Comparison of ENCODE assay signal across 33 cellular contexts in the genomic region with DNA sequence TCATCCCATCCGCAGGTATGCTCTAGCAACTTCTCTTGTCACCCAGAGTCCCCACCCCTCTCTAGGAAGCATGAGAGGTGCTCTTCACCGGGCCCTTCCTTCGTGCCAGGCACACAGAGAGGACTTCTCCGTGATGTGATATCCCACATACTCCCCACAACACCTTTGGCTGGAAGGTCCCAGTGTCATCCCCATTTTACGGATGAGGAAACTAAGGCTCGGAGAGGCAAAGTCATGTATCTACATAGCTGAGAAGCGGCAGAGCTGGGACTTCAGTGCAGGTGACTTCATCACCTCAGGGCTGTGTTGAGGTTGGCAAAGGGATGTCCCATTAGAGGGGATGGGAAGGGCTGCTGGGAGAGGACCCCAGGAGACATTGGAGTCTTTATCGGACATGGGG. TPM values are rescaled to one million over a fixed set of nuclear protein-coding genes. Genes with fewer than 3 reads are reported as not detected.
"Had no signal": no experiment of that assay in that cellular context is flagged by ENCODE, and none has a peak within 500 bp of the region (broad histone marks: within the 10 kb centered on the region; RNA-seq: fewer than 3 reads in every experiment).

No MANE protein-coding gene starts in this region.

- H3K27ac ChIP-seq: brain microvascular endothelial cell, SJSA1, WERI-Rb-1 had no signal

- H3K4me1 ChIP-seq: SJSA1 had no signal

- H3K9me3 ChIP-seq: MG63, SJSA1 had no signal

- H3K4me3 ChIP-seq: MG63, SJSA1 had no signal

- H3K27me3 ChIP-seq: MG63, SJSA1 had no signal

- H3K36me3 ChIP-seq: brain microvascular endothelial cell, MG63, SJSA1, WERI-Rb-1 had no signal

- DNase-seq: activated CD4-positive, alpha-beta memory T cell treated with anti-CD3 and anti-CD28 coated beads, Interleukin-2, amount 10 ng/mL, durations not matched to agents 7 days and 5 days; activated CD4-positive, alpha-beta T cell treated with anti-CD3 and anti-CD28 coated beads for 1 hour; activated CD4-positive, alpha-beta T cell treated with anti-CD3 and anti-CD28 coated beads for 48 hours; activated CD4-positive, CD25-positive, alpha-beta regulatory T cell; activated CD8-positive, alpha-beta memory T cell treated with anti-CD3 and anti-CD28 coated beads for 24 hours; activated CD8-positive, alpha-beta memory T cell treated with anti-CD3 and anti-CD28 coated beads, Interleukin-2, amount 10 ng/mL, durations not matched to agents 7 days and 5 days; activated CD8-positive, alpha-beta memory T cell treated with anti-CD3 and anti-CD28 coated beads, Interleukin-2, amount 50 U/mL, for 48 hours; activated effector memory CD4-positive, alpha-beta T cell treated with Interleukin-2 at 50 U/mL for 16 hours; activated naive CD4-positive, alpha-beta T cell treated with anti-CD3 and anti-CD28 coated beads, Interleukin-2, amount 10 ng/mL, durations not matched to agents 7 days and 5 days; activated naive CD8-positive, alpha-beta T cell treated with anti-CD3 and anti-CD28 coated beads, Interleukin-2, amount 50 U/mL, for 24 hours; activated T-cell treated with anti-CD3 and anti-CD28 coated beads, Interleukin-2, amount 50 U/mL, for 48 hours; brain microvascular endothelial cell; central memory CD4-positive, alpha-beta T cell; Kasumi-1; MG63; NCI-H1048; NCI-H1105 treated with DMSO at 0.1 percent for 48 hours; NCI-H1436; NCI-H1694; NCI-H1930; NCI-H2081 treated with DMSO at 0.1 percent for 48 hours; NCI-H226; NCI-H446 treated with DMSO at 0.1 percent for 48 hours; NCI-H524 treated with DMSO at 0.1 percent for 48 hours; SHP77 treated with DMSO at 0.1 percent for 48 hours; T1000; WERI-Rb-1 had no signal

- ATAC-seq: activated CD8-positive, alpha-beta memory T cell treated with anti-CD3 and anti-CD28 coated beads, Interleukin-2, amount 10 ng/mL, durations not matched to agents 7 days and 5 days; activated naive CD8-positive, alpha-beta T cell treated with anti-CD3 and anti-CD28 coated beads, Interleukin-2, amount 50 U/mL, for 24 hours; Panc1 had no signal

RNA-seq across cellular contexts. Expression of a gene that starts 15.4 kb away (rescaled TPM):
- total RNA-seq: activated CD4-positive, alpha-beta memory T cell treated with anti-CD3 and anti-CD28 coated beads, Interleukin-2, amount 10 ng/mL, durations not matched to agents 7 days and 5 days; activated CD8-positive, alpha-beta memory T cell treated with anti-CD3 and anti-CD28 coated beads, Interleukin-2, amount 10 ng/mL, durations not matched to agents 7 days and 5 days; cerebellum; RPMI7951; SJSA1; T-helper 1 cell treated with Interleukin-12 subunit alpha and Interleukin-12 subunit beta and Interleukin-4 antibody, amounts not matched to agents 30 ng/mL and 1 ng/mL, for 36 hours; T-helper 2 cell treated with Interferon-gamma antibody and Interleukin-4, amounts not matched to agents 100 ng/mL and 5 ng/mL, for 36 hours had no signal

RNA-seq across cellular contexts. Expression of a gene that starts 45.6 kb away (rescaled TPM):
- total RNA-seq: T-helper 1 cell treated with Interleukin-12 subunit alpha and Interleukin-12 subunit beta and Interleukin-4 antibody, amounts not matched to agents 30 ng/mL and 1 ng/mL, for 36 hours; T-helper 2 cell treated with Interferon-gamma antibody and Interleukin-4, amounts not matched to agents 100 ng/mL and 5 ng/mL, for 36 hours had no signal
